22 cellular contexts compared by ENCODE assay signal in genomic region chr11:66321606-66322005, GRCh38. TPM values are rescaled to one million over a fixed set of nuclear protein-coding genes. Genes with fewer than 3 reads are reported as not detected.
"Had no signal": no experiment of that assay in that cellular context is flagged by ENCODE, and none has a peak within 500 bp of the region (broad histone marks: within the 10 kb centered on the region; RNA-seq: fewer than 3 reads in every experiment).

No MANE protein-coding gene starts in this region.

- H3K27me3 ChIP-seq: colonic mucosa, dorsolateral prefrontal cortex, tibial nerve had no signal

- H3K27me3 Mint-ChIP-seq: activated naive CD4-positive, alpha-beta T cell treated with anti-CD3 and anti-CD28 coated beads, Interleukin-2, amount 50 U/mL, for 24 hours; effector memory CD8-positive, alpha-beta T cell; stimulated activated naive CD8-positive, alpha-beta T cell treated with anti-CD3 and anti-CD28 coated beads, Interleukin-15, Interleukin-2, amounts not matched to agents 100 ng/mL and 50 ng/mL, for 24 hours had no signal

- H3K36me3 ChIP-seq: breast epithelium, colonic mucosa, heart right ventricle, lower lobe of right lung, neural progenitor cell, spleen, tibial nerve had no signal

- H3K9ac ChIP-seq: neural progenitor cell had no signal

- ATAC-seq: effector memory CD8-positive, alpha-beta T cell; esophagus mucosa; heart right ventricle; left cardiac atrium; lower lobe of right lung; WTC11 had no signal

- H3K36me3 Mint-ChIP-seq: activated naive CD4-positive, alpha-beta T cell treated with anti-CD3 and anti-CD28 coated beads, Interleukin-2, amount 50 U/mL, for 24 hours; naive B cell; neural progenitor cell had no signal

- DNase-seq: activated gamma-delta T cell treated with Interleukin-2 at 50 U/mL for 16 hours; activated T-cell treated with anti-CD3 and anti-CD28 coated beads, Interleukin-2, amount 50 U/mL, for 1 hour; colonic mucosa; dorsolateral prefrontal cortex; effector memory CD8-positive, alpha-beta T cell; heart right ventricle; islet precursor cell; left cardiac atrium; lower lobe of right lung; naive B cell; spleen; stimulated activated CD4-positive, alpha-beta T cell treated with anti-CD3 and anti-CD28 coated beads, Interleukin-4, amount 100 ng/mL, for 24 hours; T-helper 1 cell; T1000 had no signal

- H3K27ac ChIP-seq: colonic mucosa, dorsolateral prefrontal cortex, lower lobe of right lung, neural progenitor cell, spleen had no signal

- H3K4me3 Mint-ChIP-seq: activated naive CD4-positive, alpha-beta T cell treated with anti-CD3 and anti-CD28 coated beads, Interleukin-2, amount 50 U/mL, for 24 hours; effector memory CD8-positive, alpha-beta T cell; naive B cell; neural progenitor cell; stimulated activated naive CD8-positive, alpha-beta T cell treated with anti-CD3 and anti-CD28 coated beads, Interleukin-15, Interleukin-2, amounts not matched to agents 100 ng/mL and 50 ng/mL, for 24 hours; WTC11 had no signal

- H3K9me3 Mint-ChIP-seq: activated naive CD4-positive, alpha-beta T cell treated with anti-CD3 and anti-CD28 coated beads, Interleukin-2, amount 50 U/mL, for 24 hours; effector memory CD8-positive, alpha-beta T cell; stimulated activated naive CD8-positive, alpha-beta T cell treated with anti-CD3 and anti-CD28 coated beads, Interleukin-15, Interleukin-2, amounts not matched to agents 100 ng/mL and 50 ng/mL, for 24 hours had no signal

- H3K27ac Mint-ChIP-seq: activated naive CD4-positive, alpha-beta T cell treated with anti-CD3 and anti-CD28 coated beads, Interleukin-2, amount 50 U/mL, for 24 hours; effector memory CD8-positive, alpha-beta T cell; stimulated activated naive CD8-positive, alpha-beta T cell treated with anti-CD3 and anti-CD28 coated beads, Interleukin-15, Interleukin-2, amounts not matched to agents 100 ng/mL and 50 ng/mL, for 24 hours; WTC11 had no signal

- H3K4me3 ChIP-seq: breast epithelium, colonic mucosa, dorsolateral prefrontal cortex, heart right ventricle, lower lobe of right lung, neural progenitor cell, spleen, tibial nerve had no signal

- H3K9me3 ChIP-seq: breast epithelium, colonic mucosa, heart right ventricle, lower lobe of right lung, spleen, tibial nerve had no signal

RNA-seq across cellular contexts. Expression of gene CD248, which starts 4.8 kb away (rescaled TPM):
- total RNA-seq: endothelial cell of umbilical vein had no signal

RNA-seq across cellular contexts. Expression of gene TMEM151A, which starts 29.9 kb away (rescaled TPM):
- total RNA-seq: endothelial cell of umbilical vein, esophagus mucosa, lower lobe of right lung, tibial nerve had no signal
- polyA plus RNA-seq: endothelial cell of umbilical vein had no signal
